ENCODE assay signal across 8 cellular contexts in the genomic region with DNA sequence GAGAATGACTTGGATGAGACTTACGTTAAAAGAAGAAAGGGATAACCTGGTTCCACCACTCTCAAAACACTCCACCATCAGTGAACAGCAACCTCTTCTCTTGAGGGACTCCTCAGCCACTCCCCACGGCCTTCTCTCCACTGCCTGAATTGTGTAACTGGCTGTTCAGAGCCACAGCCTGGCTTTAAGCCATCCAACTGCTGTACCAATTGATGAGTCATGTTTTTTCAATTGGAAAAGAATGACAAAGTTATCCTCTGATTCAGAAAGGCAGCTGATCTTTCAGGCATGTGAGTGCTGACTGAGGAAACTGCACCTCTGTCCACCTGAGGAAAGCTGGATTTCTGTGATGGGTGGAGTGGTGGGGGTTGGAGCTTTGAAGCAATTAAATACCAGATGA. TPM values are rescaled to one million over a fixed set of nuclear protein-coding genes. Genes with fewer than 3 reads are reported as not detected.
A peak's percentile ranks its signal among the peaks of the same experiment; 100 is the strongest.
DNase-seq lines count a peak whose midpoint lies in the region; TF ChIP-seq lines count a peak whose summit lies in the region.
"Not testable (repeated sequence)": the region's sequence is repeated elsewhere in the genome, so short reads cannot be mapped to it uniquely, and the experiment has no call there.

No MANE protein-coding gene starts in this region.

- not testable (repeated sequence) for H2AFZ ChIP-seq in Loucy (ENCODE audit: low read length); osteoblast (ENCODE audit: low read length)

- peaks cover 20% of the 10 kb centered on the region for H3K4me1 Mint-ChIP-seq in type B pancreatic cell (ENCODE audit: unreplicated experiment)

- H3K27me3 ChIP-seq in Loucy (ENCODE audit: insufficient read depth, low read length, poor library complexity, severe bottlenecking); adipocyte (replicated peaks; ENCODE audit: control insufficient read depth, insufficient read depth, low read length); osteoblast (ENCODE audit: insufficient read depth, low read length): not testable (repeated sequence)

- not testable (repeated sequence) for H3K9ac ChIP-seq in Loucy (ENCODE audit: low read depth, low read length, poor library complexity, severe bottlenecking)
- peak overlapping the region; percentile 29 for H3K9ac ChIP-seq in adipocyte (ENCODE audit: low read length)

- H3K79me2 ChIP-seq in Loucy (ENCODE audit: insufficient read depth, low read length): peaks cover 31% of the 10 kb centered on the region
- H3K79me2 ChIP-seq in osteoblast (ENCODE audit: insufficient read depth, low read length): peaks cover 41% of the 10 kb centered on the region

- H3K4me2 ChIP-seq in Loucy (ENCODE audit: low read depth, low read length, poor library complexity, severe bottlenecking): peak overlapping the region; percentile 34
- not testable (repeated sequence) for H3K4me2 ChIP-seq in osteoblast (ENCODE audit: insufficient read depth, low read length)

- TF ChIP-seq POLR2A in erythroblast (IDR thresholded peaks at IDR 0.05; ENCODE audit: low read length): not testable (repeated sequence)

- H3K27me3 Mint-ChIP-seq in type B pancreatic cell: not testable (repeated sequence)

- not testable (repeated sequence) for H4K20me1 ChIP-seq in Loucy (ENCODE audit: insufficient read depth, low read length, poor library complexity, severe bottlenecking); osteoblast (ENCODE audit: insufficient read depth, low read length)

- H3K27ac ChIP-seq in osteoblast (ENCODE audit: low read depth, low read length): peak overlapping the region; percentile 68

- H3K9me2 ChIP-seq in Loucy (replicated peaks; ENCODE audit: low read depth, low read length): not testable (repeated sequence)

- H3K4me3 Mint-ChIP-seq in type B pancreatic cell: peak overlapping the region; percentile 89

- not testable (repeated sequence) for H3K4me3 ChIP-seq in Loucy (ENCODE audit: low read length, poor library complexity, severe bottlenecking); adipocyte (ENCODE audit: low read length); osteoblast (ENCODE audit: insufficient read depth, low read length)

- H3K9me3 ChIP-seq in Loucy (ENCODE audit: insufficient read depth, low read depth, low read length); adipocyte (ENCODE audit: control insufficient read depth, low read length); osteoblast (ENCODE audit: low read depth, low read length): not testable (repeated sequence)

- H3K4me1 ChIP-seq in Loucy (ENCODE audit: insufficient read depth, low read length, poor library complexity, severe bottlenecking) (peaks cover 10% of the 10 kb centered on the region), adipocyte (ENCODE audit: control insufficient read depth, insufficient read depth, low read length) (peaks cover 21% of the 10 kb centered on the region)
- H3K4me1 ChIP-seq in osteoblast (ENCODE audit: insufficient read depth, low read length): not testable (repeated sequence)

- not testable (repeated sequence) for H3K36me3 ChIP-seq in Loucy (ENCODE audit: insufficient read depth, low read length); adipocyte (ENCODE audit: control insufficient read depth, insufficient read depth, low read length, severe bottlenecking); osteoblast (ENCODE audit: insufficient read depth, low read length)

- TF ChIP-seq CTCF in Loucy (conservative IDR thresholded peaks at IDR 0.05; ENCODE audit: low read length); osteoblast (IDR thresholded peaks at IDR 0.05; ENCODE audit: extremely low read depth, low read depth, low read length); type B pancreatic cell (conservative IDR thresholded peaks at IDR 0.05): not testable (repeated sequence)

- not testable (repeated sequence) for H3F3A ChIP-seq in Loucy (ENCODE audit: low read depth)

- H3K27ac Mint-ChIP-seq in type B pancreatic cell: peak overlapping the region; percentile 99

- H3K9me3 Mint-ChIP-seq in type B pancreatic cell: not testable (repeated sequence)

- DNase-seq in DMS53 (lab: John Stamatoyannopoulos, UW): peak; percentile 76
- DNase-seq in SHP77 treated with DMSO at 0.1 percent for 48 hours (lab: John Stamatoyannopoulos, UW): peak; percentile 1
- peak; percentile 96 for DNase-seq in adipocyte (ENCODE audit: low read depth)
- peak; percentile 79 to 88 for DNase-seq in erythroblast (lab: John Stamatoyannopoulos, UW)
- DNase-seq in islet precursor cell: peak; percentile 68
- peak; percentile 88 for DNase-seq in osteoblast (ENCODE audit: insufficient read length, low spot score, missing footprints)
- DNase-seq in type B pancreatic cell (ENCODE audit: extremely low spot score, unreplicated experiment): not testable (repeated sequence)

- not testable (repeated sequence) for H3K36me3 Mint-ChIP-seq in type B pancreatic cell

RNA-seq across cellular contexts. Expression of gene PLEKHM1, which starts 2.8 kb away (rescaled TPM):
- total RNA-seq in osteoblast: 30.8 and 38.0 TPM in 2 replicates
- 42.1 and 63.1 TPM in 2 replicates for total RNA-seq in type B pancreatic cell (ENCODE audit: low replicate concordance)

RNA-seq across cellular contexts. Expression of gene ARHGAP27, which starts 55.0 kb away (rescaled TPM):
- total RNA-seq in osteoblast (2.9 and 6.2 TPM in 2 replicates), type B pancreatic cell (ENCODE audit: low replicate concordance) (26.8 and 56.2 TPM in 2 replicates)
